In the genomic region with DNA sequence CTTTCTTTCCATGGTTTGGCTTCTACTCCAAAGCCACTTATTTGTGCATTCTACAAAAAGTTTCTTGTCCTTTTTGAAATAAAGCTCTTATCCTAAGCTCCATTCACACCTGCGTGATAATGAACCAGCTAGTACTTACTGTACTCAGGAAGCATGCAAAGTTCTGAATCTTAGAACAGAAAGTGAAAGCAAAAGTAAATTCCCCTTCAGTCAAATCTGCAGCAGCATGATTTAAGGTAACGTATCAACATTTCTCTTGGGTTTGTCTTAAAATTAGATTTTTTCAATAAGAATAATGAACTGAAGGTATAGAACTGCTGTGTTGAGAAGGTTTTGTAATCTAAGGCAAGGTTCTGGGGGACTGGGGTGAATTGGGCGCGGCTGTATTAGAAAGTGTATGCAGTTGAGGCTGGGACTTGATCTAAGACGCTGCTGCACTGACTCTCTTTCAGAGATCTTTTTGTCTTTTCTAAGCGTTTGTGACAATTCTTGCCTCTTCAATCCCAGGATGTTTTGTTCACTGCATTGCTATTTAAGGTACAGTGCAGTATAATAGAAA, we compare ENCODE assay signal across 1 cellular context.
TF ChIP-seq lines count a peak whose summit lies in the region.

A gene with protein sequence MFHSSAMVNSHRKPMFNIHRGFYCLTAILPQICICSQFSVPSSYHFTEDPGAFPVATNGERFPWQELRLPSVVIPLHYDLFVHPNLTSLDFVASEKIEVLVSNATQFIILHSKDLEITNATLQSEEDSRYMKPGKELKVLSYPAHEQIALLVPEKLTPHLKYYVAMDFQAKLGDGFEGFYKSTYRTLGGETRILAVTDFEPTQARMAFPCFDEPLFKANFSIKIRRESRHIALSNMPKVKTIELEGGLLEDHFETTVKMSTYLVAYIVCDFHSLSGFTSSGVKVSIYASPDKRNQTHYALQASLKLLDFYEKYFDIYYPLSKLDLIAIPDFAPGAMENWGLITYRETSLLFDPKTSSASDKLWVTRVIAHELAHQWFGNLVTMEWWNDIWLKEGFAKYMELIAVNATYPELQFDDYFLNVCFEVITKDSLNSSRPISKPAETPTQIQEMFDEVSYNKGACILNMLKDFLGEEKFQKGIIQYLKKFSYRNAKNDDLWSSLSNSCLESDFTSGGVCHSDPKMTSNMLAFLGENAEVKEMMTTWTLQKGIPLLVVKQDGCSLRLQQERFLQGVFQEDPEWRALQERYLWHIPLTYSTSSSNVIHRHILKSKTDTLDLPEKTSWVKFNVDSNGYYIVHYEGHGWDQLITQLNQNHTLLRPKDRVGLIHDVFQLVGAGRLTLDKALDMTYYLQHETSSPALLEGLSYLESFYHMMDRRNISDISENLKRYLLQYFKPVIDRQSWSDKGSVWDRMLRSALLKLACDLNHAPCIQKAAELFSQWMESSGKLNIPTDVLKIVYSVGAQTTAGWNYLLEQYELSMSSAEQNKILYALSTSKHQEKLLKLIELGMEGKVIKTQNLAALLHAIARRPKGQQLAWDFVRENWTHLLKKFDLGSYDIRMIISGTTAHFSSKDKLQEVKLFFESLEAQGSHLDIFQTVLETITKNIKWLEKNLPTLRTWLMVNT (plus strand): TSS at position 209 of the 559 bp plus-strand sequence. CDS start 3,186 bp downstream, outside the sequence.

TF ChIP-seq in GM23338, 12 proteins besides CTCF, POLR2A, EP300 and RAD21 (continued from another document):
- TF ChIP-seq, protein P1, sequence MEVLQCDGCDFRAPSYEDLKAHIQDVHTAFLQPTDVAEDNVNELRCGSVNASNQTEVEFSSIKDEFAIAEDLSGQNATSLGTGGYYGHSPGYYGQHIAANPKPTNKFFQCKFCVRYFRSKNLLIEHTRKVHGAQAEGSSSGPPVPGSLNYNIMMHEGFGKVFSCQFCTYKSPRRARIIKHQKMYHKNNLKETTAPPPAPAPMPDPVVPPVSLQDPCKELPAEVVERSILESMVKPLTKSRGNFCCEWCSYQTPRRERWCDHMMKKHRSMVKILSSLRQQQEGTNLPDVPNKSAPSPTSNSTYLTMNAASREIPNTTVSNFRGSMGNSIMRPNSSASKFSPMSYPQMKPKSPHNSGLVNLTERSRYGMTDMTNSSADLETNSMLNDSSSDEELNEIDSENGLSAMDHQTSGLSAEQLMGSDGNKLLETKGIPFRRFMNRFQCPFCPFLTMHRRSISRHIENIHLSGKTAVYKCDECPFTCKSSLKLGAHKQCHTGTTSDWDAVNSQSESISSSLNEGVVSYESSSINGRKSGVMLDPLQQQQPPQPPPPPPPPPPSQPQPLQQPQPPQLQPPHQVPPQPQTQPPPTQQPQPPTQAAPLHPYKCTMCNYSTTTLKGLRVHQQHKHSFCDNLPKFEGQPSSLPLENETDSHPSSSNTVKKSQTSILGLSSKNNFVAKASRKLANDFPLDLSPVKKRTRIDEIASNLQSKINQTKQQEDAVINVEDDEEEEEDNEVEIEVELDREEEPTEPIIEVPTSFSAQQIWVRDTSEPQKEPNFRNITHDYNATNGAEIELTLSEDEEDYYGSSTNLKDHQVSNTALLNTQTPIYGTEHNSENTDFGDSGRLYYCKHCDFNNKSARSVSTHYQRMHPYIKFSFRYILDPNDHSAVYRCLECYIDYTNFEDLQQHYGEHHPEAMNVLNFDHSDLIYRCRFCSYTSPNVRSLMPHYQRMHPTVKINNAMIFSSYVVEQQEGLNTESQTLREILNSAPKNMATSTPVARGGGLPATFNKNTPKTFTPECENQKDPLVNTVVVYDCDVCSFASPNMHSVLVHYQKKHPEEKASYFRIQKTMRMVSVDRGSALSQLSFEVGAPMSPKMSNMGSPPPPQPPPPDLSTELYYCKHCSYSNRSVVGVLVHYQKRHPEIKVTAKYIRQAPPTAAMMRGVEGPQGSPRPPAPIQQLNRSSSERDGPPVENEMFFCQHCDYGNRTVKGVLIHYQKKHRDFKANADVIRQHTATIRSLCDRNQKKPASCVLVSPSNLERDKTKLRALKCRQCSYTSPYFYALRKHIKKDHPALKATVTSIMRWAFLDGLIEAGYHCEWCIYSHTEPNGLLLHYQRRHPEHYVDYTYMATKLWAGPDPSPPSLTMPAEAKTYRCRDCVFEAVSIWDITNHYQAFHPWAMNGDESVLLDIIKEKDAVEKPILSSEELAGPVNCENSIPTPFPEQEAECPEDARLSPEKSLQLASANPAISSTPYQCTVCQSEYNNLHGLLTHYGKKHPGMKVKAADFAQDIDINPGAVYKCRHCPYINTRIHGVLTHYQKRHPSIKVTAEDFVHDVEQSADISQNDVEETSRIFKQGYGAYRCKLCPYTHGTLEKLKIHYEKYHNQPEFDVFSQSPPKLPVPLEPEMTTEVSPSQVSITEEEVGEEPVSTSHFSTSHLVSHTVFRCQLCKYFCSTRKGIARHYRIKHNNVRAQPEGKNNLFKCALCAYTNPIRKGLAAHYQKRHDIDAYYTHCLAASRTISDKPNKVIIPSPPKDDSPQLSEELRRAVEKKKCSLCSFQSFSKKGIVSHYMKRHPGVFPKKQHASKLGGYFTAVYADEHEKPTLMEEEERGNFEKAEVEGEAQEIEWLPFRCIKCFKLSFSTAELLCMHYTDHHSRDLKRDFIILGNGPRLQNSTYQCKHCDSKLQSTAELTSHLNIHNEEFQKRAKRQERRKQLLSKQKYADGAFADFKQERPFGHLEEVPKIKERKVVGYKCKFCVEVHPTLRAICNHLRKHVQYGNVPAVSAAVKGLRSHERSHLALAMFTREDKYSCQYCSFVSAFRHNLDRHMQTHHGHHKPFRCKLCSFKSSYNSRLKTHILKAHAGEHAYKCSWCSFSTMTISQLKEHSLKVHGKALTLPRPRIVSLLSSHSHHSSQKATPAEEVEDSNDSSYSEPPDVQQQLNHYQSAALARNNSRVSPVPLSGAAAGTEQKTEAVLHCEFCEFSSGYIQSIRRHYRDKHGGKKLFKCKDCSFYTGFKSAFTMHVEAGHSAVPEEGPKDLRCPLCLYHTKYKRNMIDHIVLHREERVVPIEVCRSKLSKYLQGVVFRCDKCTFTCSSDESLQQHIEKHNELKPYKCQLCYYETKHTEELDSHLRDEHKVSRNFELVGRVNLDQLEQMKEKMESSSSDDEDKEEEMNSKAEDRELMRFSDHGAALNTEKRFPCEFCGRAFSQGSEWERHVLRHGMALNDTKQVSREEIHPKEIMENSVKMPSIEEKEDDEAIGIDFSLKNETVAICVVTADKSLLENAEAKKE (CRISPR knock-in tag; IDR thresholded peaks at IDR 0.05): no peak
- TF ChIP-seq POLR2AphosphoS5 (IDR thresholded peaks at IDR 0.05; ENCODE audit: low read depth): no peak
- no peak for TF ChIP-seq ZNF331 (CRISPR knock-in tag; IDR thresholded peaks at IDR 0.05; ENCODE audit: low read depth)
- no peak for TF ChIP-seq EZH2 (IDR thresholded peaks at IDR 0.05; ENCODE audit: low read depth, unreplicated experiment)
TF ChIP-seq in GM23338: peak in this region for 0.
